In the genomic region with DNA sequence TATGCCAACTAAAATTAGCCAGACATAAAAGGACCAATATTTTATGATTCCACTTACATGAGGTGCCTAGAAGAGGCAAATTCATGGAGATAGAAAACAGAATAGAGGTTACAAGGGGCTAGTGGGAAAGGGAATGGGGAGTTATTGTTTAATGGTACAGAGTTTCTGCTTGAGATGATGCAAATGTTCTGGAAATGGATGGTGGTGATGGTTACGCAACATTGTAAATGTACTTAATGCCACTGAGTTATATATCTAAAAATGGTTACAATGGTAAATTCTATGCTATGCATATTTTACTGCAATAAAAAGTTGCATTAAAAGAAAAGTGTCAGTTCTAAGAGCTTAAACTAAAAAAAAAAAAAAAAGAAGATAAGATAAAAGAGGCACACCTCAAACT, we compare ENCODE assay signal across 31 cellular contexts. TPM values are rescaled to one million over a fixed set of nuclear protein-coding genes. Genes with fewer than 3 reads are reported as not detected.
DNase-seq lines count a peak whose midpoint lies in the region; ATAC-seq and TF ChIP-seq lines count a peak whose summit lies in the region.
"Had no signal": no experiment of that assay in that cellular context is flagged by ENCODE, and none has a peak within 500 bp of the region (broad histone marks: within the 10 kb centered on the region; RNA-seq: fewer than 3 reads in every experiment).

No MANE protein-coding gene starts in this region.

- no peak overlapping the region for H3K9ac ChIP-seq in GM23248

- H3K4me1 ChIP-seq in GM23248 (ENCODE audit: insufficient read depth) = no peaks in the 10 kb centered on the region
- no peaks in the 10 kb centered on the region for H3K4me1 ChIP-seq in ascending aorta
- H3K4me1 ChIP-seq: colonic mucosa, SJSA1 had no signal

- in situ Hi-C loops in GM23248 (cut with MboI) = no loop called here

- intact Hi-C loops in ascending aorta (cut with DNase I) = no loop called here

- TF ChIP-seq CTCF in NB4 (IDR thresholded peaks at IDR 0.05; ENCODE audit: low read depth, low read length) (no peak), ascending aorta (IDR thresholded peaks at IDR 0.05) (no peak)

- H3K27me3 ChIP-seq in GM23248 (replicated peaks; ENCODE audit: insufficient read depth) = no peaks in the 10 kb centered on the region
- no peaks in the 10 kb centered on the region for H3K27me3 ChIP-seq in ascending aorta
- H3K27me3 ChIP-seq: colonic mucosa, MG63, SJSA1, tibial nerve had no signal

- H3K36me3 ChIP-seq in GM23248 (ENCODE audit: low read depth) (no peaks in the 10 kb centered on the region), ascending aorta (no peaks in the 10 kb centered on the region)
- H3K36me3 ChIP-seq: colonic mucosa, MG63, SJSA1, tibial nerve, WERI-Rb-1 had no signal

- H3K4me3 ChIP-seq in GM23248 (no peak overlapping the region), NB4 (ENCODE audit: low read depth, low read length) (no peak overlapping the region), ascending aorta (no peak overlapping the region)
- H3K4me3 ChIP-seq: colonic mucosa, MG63, mucosa of descending colon, SJSA1, tibial nerve had no signal

- H3K27ac ChIP-seq in GM23248 = no peak overlapping the region
- H3K27ac ChIP-seq in ascending aorta = no peak overlapping the region
- H3K27ac ChIP-seq: colonic mucosa, SJSA1, tibial nerve, WERI-Rb-1 had no signal

- ATAC-seq in GM19328 (IDR thresholded peaks at IDR 0.05; ENCODE audit: unreplicated experiment) = no peak
- ATAC-seq: activated CD8-positive, alpha-beta T cell treated with anti-CD3 and anti-CD28 coated beads, Interleukin-2, amount 10 ng/mL, durations not matched to agents 7 days and 5 days; activated T-helper 17 cell treated with anti-CD3 and anti-CD28 coated beads, Interleukin-2, amount 50 U/mL, for 72 hours; left cardiac atrium; mucosa of descending colon; stimulated activated effector memory CD8-positive, alpha-beta T cell treated with anti-CD3 and anti-CD28 coated beads, Interleukin-12 subunit alpha, Interleukin-12 subunit beta, amount 100 ng/mL, for 72 hours had no signal

- H2AFZ ChIP-seq in GM23248 = 0 out of 2 replicates have a peak overlapping the region, but pooled peaks have one; percentile 25

- WGBS in GM23248 (ENCODE audit: low coverage in 1 of 2, low lambda C conversion rate in 2 of 2, missing lambda C conversion rate in 2 of 2), 2 experiments = 96 to 97% methylated on average over 1 of the region's 1 CpG

- no peaks in the 10 kb centered on the region for H3F3A ChIP-seq in GM23248 (ENCODE audit: insufficient read depth)

- H3K4me2 ChIP-seq in GM23248 (ENCODE audit: unreplicated experiment) = no peak overlapping the region

- no peaks in the 10 kb centered on the region for H3K9me3 ChIP-seq in GM23248 (ENCODE audit: low read depth)
- no peaks in the 10 kb centered on the region for H3K9me3 ChIP-seq in ascending aorta
- H3K9me3 ChIP-seq: colonic mucosa, mucosa of descending colon, SJSA1 had no signal

- no peak for DNase-seq in GM23248
- DNase-seq in NB4 (ENCODE audit: low read depth) = peak; percentile 38
- DNase-seq in fibroblast of gingiva (ENCODE audit: low read depth) = peak; percentile 36
- DNase-seq in ascending aorta (ENCODE audit: low spot score in 2 of 2) = no peak
- DNase-seq: activated CD4-positive, alpha-beta T cell treated with anti-CD3 and anti-CD28 coated beads for 4 hours; activated CD8-positive, alpha-beta T cell treated with anti-CD3 and anti-CD28 coated beads, Interleukin-2, amount 10 ng/mL, durations not matched to agents 7 days and 5 days; colonic mucosa; DMS153; effector CD4-positive, alpha-beta T cell; hypothalamus; KG1; left cardiac atrium; MG63; mucosa of descending colon; NCI-H146; NCI-H2107; NCI-H748 treated with DMSO at 0.1 percent for 48 hours; T1000; WERI-Rb-1 had no signal

- no peak for TF ChIP-seq POLR2A in NB4 (IDR thresholded peaks at IDR 0.05; ENCODE audit: extremely low read depth, insufficient read length)

- H3K9me2 ChIP-seq in GM23248 (ENCODE audit: insufficient read depth) = no peaks in the 10 kb centered on the region

- H3K79me2 ChIP-seq in GM23248 (ENCODE audit: insufficient read depth) = no peaks in the 10 kb centered on the region

- H4K20me1 ChIP-seq in GM23248 (ENCODE audit: insufficient read depth) = no peaks in the 10 kb centered on the region

RNA-seq across cellular contexts. Expression of gene MT1X, which starts 17.9 kb away (rescaled TPM):
- total RNA-seq in GM23248 (2014; rRNA removed; shearing (Covaris generic)) = 26.2 and 113 TPM in 2 replicates
- polyA plus RNA-seq in GM23248 (2016; fragmentation: Nextera tagmentation; extraction: Ambion mirVana) = 126 and 146 TPM in 2 replicates
- total RNA-seq in ascending aorta = 2,291 TPM

RNA-seq across cellular contexts. Expression of gene NUP93, which starts 29.7 kb away (rescaled TPM):
- total RNA-seq in GM23248 (2014; rRNA removed; shearing (Covaris generic)) = 40.3 and 47.1 TPM in 2 replicates
- 49.6 and 51.2 TPM in 2 replicates for polyA plus RNA-seq in GM23248 (2016; fragmentation: Nextera tagmentation; extraction: Ambion mirVana)
- 419 TPM for total RNA-seq in ascending aorta

RNA-seq across cellular contexts. Expression of gene MT1H, which starts 30.6 kb away (rescaled TPM):
- total RNA-seq in GM23248 (2014; rRNA removed; shearing (Covaris generic)) = not detected in 2 replicates
- polyA plus RNA-seq in GM23248 (2016; fragmentation: Nextera tagmentation; extraction: Ambion mirVana) = not detected in 2 replicates
- not detected for total RNA-seq in ascending aorta
- total RNA-seq: activated T-helper 17 cell treated with anti-CD3 and anti-CD28 coated beads, Interleukin-2, amount 50 U/mL, for 72 hours; bronchial epithelial cell; glomerular endothelial cell; HT-29; left cardiac atrium; lung microvascular endothelial cell; pulmonary artery endothelial cell; SJSA1; skeletal muscle tissue had no signal
- polyA plus RNA-seq: BJ had no signal

RNA-seq across cellular contexts. Expression of gene MT1G, which starts 32.3 kb away (rescaled TPM):
- not detected in 2 replicates for total RNA-seq in GM23248 (2014; rRNA removed; shearing (Covaris generic))
- 3.3 and 4.4 TPM in 2 replicates for polyA plus RNA-seq in GM23248 (2016; fragmentation: Nextera tagmentation; extraction: Ambion mirVana)
- total RNA-seq in ascending aorta = 36.6 TPM
- total RNA-seq: activated T-helper 17 cell treated with anti-CD3 and anti-CD28 coated beads, Interleukin-2, amount 50 U/mL, for 72 hours; bronchial epithelial cell; glomerular endothelial cell; lung microvascular endothelial cell; pulmonary artery endothelial cell; SJSA1; skeletal muscle tissue had no signal

RNA-seq across cellular contexts. Expression of gene MT1F, which starts 42.4 kb away (rescaled TPM):
- 1.1 TPM in 1 of 2 replicates, not detected in the other for total RNA-seq in GM23248 (2014; rRNA removed; shearing (Covaris generic))
- 4.5 and 5.4 TPM in 2 replicates for polyA plus RNA-seq in GM23248 (2016; fragmentation: Nextera tagmentation; extraction: Ambion mirVana)
- 9.8 TPM for total RNA-seq in ascending aorta
- total RNA-seq: glomerular endothelial cell, SJSA1, skeletal muscle tissue had no signal

Comparison
In these comparisons a context has a peak if more than half of its experiments do, and no peak if none do; other contexts are left out.
1. DNase-seq: peak in NB4 (single experiment) and fibroblast of gingiva (single experiment); none in GM23248 (single experiment) and ascending aorta (0 of 2).
2. RNA of gene MT1X, which starts 17.9 kb away (total RNA-seq): 2,291 TPM in ascending aorta (single experiment); 26.2 to 113 TPM in GM23248; every median in the first group is over 10 times any median in the second.